17 cellular contexts compared by ENCODE assay signal in the genomic region with DNA sequence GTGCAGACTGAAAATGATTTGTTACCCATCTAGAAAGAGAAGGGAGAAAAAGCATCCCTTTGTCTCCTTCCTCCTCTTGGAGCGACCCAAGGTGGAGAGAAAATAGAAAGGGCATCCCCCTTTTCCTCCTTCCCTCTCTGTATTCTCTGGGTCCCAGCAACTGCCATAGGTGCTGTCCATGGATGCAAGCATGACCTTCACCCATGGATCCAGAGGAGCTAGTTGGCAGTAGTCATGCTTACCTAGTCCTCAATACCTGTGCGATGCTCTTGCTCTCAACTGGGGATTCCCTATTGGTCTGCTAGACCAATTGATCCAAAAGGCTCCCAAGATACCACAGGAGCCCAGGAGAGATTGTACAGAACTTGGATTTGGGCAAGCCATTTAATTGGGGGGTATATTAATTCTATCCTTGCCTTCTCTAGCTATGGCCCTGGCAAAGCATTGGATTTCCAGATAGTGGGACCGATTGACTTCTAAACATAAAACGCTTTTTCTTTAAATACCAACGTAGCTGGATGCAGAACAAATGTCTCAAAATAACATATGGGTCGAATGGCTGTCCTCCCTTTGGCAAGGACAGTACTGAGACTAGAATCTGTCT.
DNase-seq lines count a peak whose midpoint lies in the region; ATAC-seq lines count a peak whose summit lies in the region.
"Had no signal": no experiment of that assay in that cellular context is flagged by ENCODE, and none has a peak within 500 bp of the region (broad histone marks: within the 10 kb centered on the region; RNA-seq: fewer than 3 reads in every experiment).

No MANE protein-coding gene starts in this region.

- peak; percentile 0 for DNase-seq in stimulated activated CD4-positive, alpha-beta T cell treated with anti-CD3 and anti-CD28 coated beads, Interleukin-12 subunit alpha, Interleukin-12 subunit beta, amount 100 ng/mL, for 4 hours
- DNase-seq in stimulated activated CD4-positive, alpha-beta T cell treated with anti-CD3 and anti-CD28 coated beads, Interleukin-15, amount 100 ng/mL, for 24 hours, result no peak
- DNase-seq in SK-MEL-5 (ENCODE audit: low read depth, low spot score) (peak; percentile 25), fibroblast of gingiva (ENCODE audit: low read depth) (peak; percentile 36), NCI-H1436 (lab: John Stamatoyannopoulos, UW) (no peak), NCI-H446 (lab: John Stamatoyannopoulos, UW) (no peak), substantia nigra (lab: John Stamatoyannopoulos, UW) (no peak)
- DNase-seq: activated naive CD8-positive, alpha-beta T cell treated with anti-CD3 and anti-CD28 coated beads, Interleukin-2, amount 50 U/mL, for 24 hours; effector memory CD4-positive, alpha-beta T cell; hippocampal formation; stimulated activated CD4-positive, alpha-beta T cell treated with anti-CD3 and anti-CD28 coated beads, Interleukin-2, amount 100 ng/mL, for 48 hours; stimulated activated naive CD4-positive, alpha-beta T cell treated with Interleukin-2 at 50 U/mL for 16 hours; T-helper 2 cell had no signal

- no peak overlapping the region for H3K27ac ChIP-seq in substantia nigra (ENCODE audit: low read depth, low read length, poor library complexity, severe bottlenecking)
- H3K27ac ChIP-seq: BLaER1 treated with 17β-estradiol and CSF1 and Interleukin-3, amounts not matched to agents 10 nM and 100 nM; parathyroid adenoma; PC-9 had no signal

- ATAC-seq in GM19023 (IDR thresholded peaks at IDR 0.05; ENCODE audit: unreplicated experiment), result no peak
- ATAC-seq: activated naive CD8-positive, alpha-beta T cell treated with anti-CD3 and anti-CD28 coated beads, Interleukin-2, amount 50 U/mL, for 24 hours had no signal

- in situ Hi-C loops in SK-MEL-5 (cut with HindIII; ENCODE audit: low pct_unique_long_range_greater_than_20kb, low sequenced_read_pairs), result no loop called here

Comparison
In these comparisons a context has a peak if more than half of its experiments do, and no peak if none do; other contexts are left out.
1. DNase-seq: peak in stimulated activated CD4-positive, alpha-beta T cell treated with anti-CD3 and anti-CD28 coated beads, Interleukin-12 subunit alpha, Interleukin-12 subunit beta, amount 100 ng/mL, for 4 hours (single experiment), SK-MEL-5 (single experiment) and fibroblast of gingiva (single experiment); none in stimulated activated CD4-positive, alpha-beta T cell treated with anti-CD3 and anti-CD28 coated beads, Interleukin-15, amount 100 ng/mL, for 24 hours (single experiment), NCI-H1436 (single experiment), NCI-H446 (0 of 2) and substantia nigra (0 of 49).